ENCODE assay signal across 1 cellular context in the genomic region with DNA sequence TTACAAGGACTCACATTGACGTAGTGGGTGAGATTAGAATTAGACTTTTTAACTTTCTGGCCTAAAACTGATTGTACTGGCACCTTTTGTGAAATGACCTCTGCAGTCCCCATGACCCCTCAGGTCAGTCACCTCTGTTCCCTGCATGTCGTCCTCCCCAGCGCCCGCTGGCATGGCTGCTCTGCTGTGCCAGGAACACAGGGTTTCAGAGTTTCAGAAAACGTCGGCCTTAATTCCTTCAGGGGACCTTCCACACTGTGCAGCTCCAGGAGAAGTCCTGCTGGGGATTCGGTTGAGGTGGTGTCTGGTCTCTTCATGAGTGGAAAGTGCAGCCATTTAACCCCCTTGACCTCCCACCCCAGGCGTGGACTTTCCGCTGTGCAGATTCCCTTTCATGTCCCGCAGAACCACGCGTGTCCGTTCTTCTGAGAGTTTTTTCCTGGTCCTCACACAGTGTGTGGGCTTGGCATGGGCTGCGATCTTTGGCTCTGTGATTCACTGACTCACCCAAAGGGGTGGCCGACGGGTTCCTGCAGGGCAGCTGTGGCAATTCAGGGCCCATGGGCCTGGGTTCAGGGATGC.
TF ChIP-seq lines count a peak whose summit lies in the region.

No MANE protein-coding gene starts in this region.

TF ChIP-seq in IMR-90, 13 proteins besides CTCF, POLR2A, EP300 and RAD21 (continued from another document):
- TF ChIP-seq, protein P1, sequence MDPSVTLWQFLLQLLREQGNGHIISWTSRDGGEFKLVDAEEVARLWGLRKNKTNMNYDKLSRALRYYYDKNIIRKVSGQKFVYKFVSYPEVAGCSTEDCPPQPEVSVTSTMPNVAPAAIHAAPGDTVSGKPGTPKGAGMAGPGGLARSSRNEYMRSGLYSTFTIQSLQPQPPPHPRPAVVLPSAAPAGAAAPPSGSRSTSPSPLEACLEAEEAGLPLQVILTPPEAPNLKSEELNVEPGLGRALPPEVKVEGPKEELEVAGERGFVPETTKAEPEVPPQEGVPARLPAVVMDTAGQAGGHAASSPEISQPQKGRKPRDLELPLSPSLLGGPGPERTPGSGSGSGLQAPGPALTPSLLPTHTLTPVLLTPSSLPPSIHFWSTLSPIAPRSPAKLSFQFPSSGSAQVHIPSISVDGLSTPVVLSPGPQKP (IDR thresholded peaks at IDR 0.05; ENCODE audit: borderline replicate concordance, low read depth, low read length), result no peak
- no peak for TF ChIP-seq FOS (IDR thresholded peaks at IDR 0.05; ENCODE audit: low read depth, low read length)
- no peak for TF ChIP-seq CEBPB (IDR thresholded peaks at IDR 0.05; ENCODE audit: low read depth, low read length)
- TF ChIP-seq RFX5 (IDR thresholded peaks at IDR 0.05; ENCODE audit: low read depth, low read length), result no peak
